Comparison of ENCODE assay signal across 8 cellular contexts in genomic region chr12:6724409-6724797, GRCh38. TPM values are rescaled to one million over a fixed set of nuclear protein-coding genes. Genes with fewer than 3 reads are reported as not detected.
DNase-seq lines count a peak whose midpoint lies in the region; ATAC-seq and TF ChIP-seq lines count a peak whose summit lies in the region.

No MANE protein-coding gene starts in this region.

- H3K9me3 ChIP-seq in SK-N-MC (ENCODE audit: low read depth, low read length): no peaks in the 10 kb centered on the region

- 15% methylated on average over 10 of the region's 10 CpGs for WGBS in urinary bladder

- CTCF ChIA-PET in AG04449 (lab: Yijun Ruan, JAX): interaction anchor here (0.7 to 5.9 kb wide), 9 partner anchors 10 to 105 kb away, joined by 3 to 52 read pairs (median 13); partner anchors contain the start of genes MLF2 and PTMS

- H3K4me3 ChIP-seq in AG04449 (ENCODE audit: low read depth, low read length) (peak overlapping the region; percentile 56), SK-N-MC (peak overlapping the region; percentile 87), urinary bladder (ENCODE audit: low read depth, low read length) (peak overlapping the region; percentile 57)

- H3K9ac ChIP-seq in SK-N-MC (ENCODE audit: insufficient read length): peak overlapping the region; percentile 97

- H3K36me3 ChIP-seq in SK-N-MC (ENCODE audit: insufficient read depth, low read length): peaks cover 23% of the 10 kb centered on the region; the same call in 1 of the 2 replicates
- no peaks in the 10 kb centered on the region for H3K36me3 ChIP-seq in urinary bladder (ENCODE audit: insufficient read depth)

- TF ChIP-seq POLR2A in GM18505 (IDR thresholded peaks at IDR 0.05; ENCODE audit: borderline replicate concordance, extremely low read depth, insufficient read depth, insufficient read length): no peak

- H3K4me1 ChIP-seq in urinary bladder (ENCODE audit: insufficient read depth): no peaks in the 10 kb centered on the region

- H3K27ac ChIP-seq in SK-N-MC (peak overlapping the region; percentile 79), urinary bladder (ENCODE audit: low read depth) (peak overlapping the region; percentile 70)

- POLR2A ChIA-PET in AG04449 (lab: Yijun Ruan, JAX): interaction anchor here (0.6 to 2.0 kb wide), 13 partner anchors 8 to 190 kb away, joined by 3 to 30 read pairs (median 5); partner anchors contain the start of genes GAPDH, MLF2, P3H3 and PTMS

- no peak for TF ChIP-seq CTCF in AG04449 (IDR thresholded peaks at IDR 0.05; ENCODE audit: insufficient read depth, low read length, missing control alignments)

- DNase-seq in AG04449 (ENCODE audit: low read depth, low spot score) (no peak), SK-N-MC (ENCODE audit: low read depth, low spot score) (no peak), ecto neural progenitor cell (ENCODE audit: low spot score) (peak; percentile 63), mucosa of gallbladder (ENCODE audit: low spot score) (peak; percentile 14), NCI-H1436 (lab: John Stamatoyannopoulos, UW) (no peak)

- ATAC-seq in GM18505 (IDR thresholded peaks at IDR 0.05; ENCODE audit: unreplicated experiment): peak; percentile 29
- ATAC-seq in HG03439 (IDR thresholded peaks at IDR 0.05; ENCODE audit: unreplicated experiment): peak; percentile 17

RNA-seq across cellular contexts. Expression of gene COPS7A, which starts 0.6 kb away (rescaled TPM):
- total RNA-seq in mucosa of gallbladder (61.4 TPM), urinary bladder (35.6 TPM)
- 88.2 TPM for polyA plus RNA-seq in urinary bladder

RNA-seq across cellular contexts. Expression of gene PIANP, which starts 23.8 kb away (rescaled TPM):
- 5.0 TPM for total RNA-seq in mucosa of gallbladder
- total RNA-seq in urinary bladder: 1.1 TPM
- 11.4 TPM for polyA plus RNA-seq in urinary bladder

RNA-seq across cellular contexts. Expression of gene MLF2, which starts 28.5 kb away (rescaled TPM):
- total RNA-seq in mucosa of gallbladder (175 TPM), urinary bladder (51.0 TPM)
- 240 TPM for polyA plus RNA-seq in urinary bladder

RNA-seq across cellular contexts. Expression of gene ZNF384, which starts 35.2 kb away (rescaled TPM):
- total RNA-seq in mucosa of gallbladder (60.6 TPM), urinary bladder (19.9 TPM)
- polyA plus RNA-seq in urinary bladder: 49.0 TPM

RNA-seq across cellular contexts. Expression of gene PTMS, which starts 41.8 kb away (rescaled TPM):
- total RNA-seq in mucosa of gallbladder (293 TPM), urinary bladder (62.4 TPM)
- polyA plus RNA-seq in urinary bladder: 619 TPM

Comparison
In these comparisons a context has a peak if more than half of its experiments do, and no peak if none do; other contexts are left out.
1. DNase-seq: peak in ecto neural progenitor cell (single experiment) and mucosa of gallbladder (single experiment); none in AG04449 (single experiment), SK-N-MC (single experiment) and NCI-H1436 (single experiment).
2. Peak in every context shown above with its lines, with median percentiles within 50 percentile points of each other: H3K4me3 ChIP-seq.